1 cellular context compared by ENCODE assay signal in the genomic region with DNA sequence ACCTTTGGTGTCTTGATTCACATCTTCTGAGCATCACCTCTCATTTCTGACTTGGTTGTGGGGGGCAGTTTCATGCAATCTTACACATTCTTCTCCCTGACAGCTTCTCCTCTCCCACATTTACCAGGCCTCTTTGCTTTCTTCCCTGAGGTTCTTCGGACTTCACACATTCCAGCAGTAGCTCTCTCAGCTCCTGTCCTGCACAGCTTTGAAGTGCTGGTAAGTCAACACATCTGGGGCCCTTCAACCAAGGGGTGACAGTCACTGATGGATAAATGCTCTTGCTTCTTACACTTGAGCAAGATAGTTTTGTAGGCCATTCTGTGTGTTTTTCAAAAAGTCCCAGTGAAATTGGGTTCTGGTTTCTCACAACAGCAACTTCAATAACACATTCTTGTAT.
A peak's percentile ranks its signal among the peaks of the same experiment; 100 is the strongest.
TF ChIP-seq lines count a peak whose summit lies in the region.

No MANE protein-coding gene starts in this region.

TF ChIP-seq in HepG2, 621 proteins besides CTCF, POLR2A, EP300 and RAD21 (continued from another document):
- TF ChIP-seq, protein P1, sequence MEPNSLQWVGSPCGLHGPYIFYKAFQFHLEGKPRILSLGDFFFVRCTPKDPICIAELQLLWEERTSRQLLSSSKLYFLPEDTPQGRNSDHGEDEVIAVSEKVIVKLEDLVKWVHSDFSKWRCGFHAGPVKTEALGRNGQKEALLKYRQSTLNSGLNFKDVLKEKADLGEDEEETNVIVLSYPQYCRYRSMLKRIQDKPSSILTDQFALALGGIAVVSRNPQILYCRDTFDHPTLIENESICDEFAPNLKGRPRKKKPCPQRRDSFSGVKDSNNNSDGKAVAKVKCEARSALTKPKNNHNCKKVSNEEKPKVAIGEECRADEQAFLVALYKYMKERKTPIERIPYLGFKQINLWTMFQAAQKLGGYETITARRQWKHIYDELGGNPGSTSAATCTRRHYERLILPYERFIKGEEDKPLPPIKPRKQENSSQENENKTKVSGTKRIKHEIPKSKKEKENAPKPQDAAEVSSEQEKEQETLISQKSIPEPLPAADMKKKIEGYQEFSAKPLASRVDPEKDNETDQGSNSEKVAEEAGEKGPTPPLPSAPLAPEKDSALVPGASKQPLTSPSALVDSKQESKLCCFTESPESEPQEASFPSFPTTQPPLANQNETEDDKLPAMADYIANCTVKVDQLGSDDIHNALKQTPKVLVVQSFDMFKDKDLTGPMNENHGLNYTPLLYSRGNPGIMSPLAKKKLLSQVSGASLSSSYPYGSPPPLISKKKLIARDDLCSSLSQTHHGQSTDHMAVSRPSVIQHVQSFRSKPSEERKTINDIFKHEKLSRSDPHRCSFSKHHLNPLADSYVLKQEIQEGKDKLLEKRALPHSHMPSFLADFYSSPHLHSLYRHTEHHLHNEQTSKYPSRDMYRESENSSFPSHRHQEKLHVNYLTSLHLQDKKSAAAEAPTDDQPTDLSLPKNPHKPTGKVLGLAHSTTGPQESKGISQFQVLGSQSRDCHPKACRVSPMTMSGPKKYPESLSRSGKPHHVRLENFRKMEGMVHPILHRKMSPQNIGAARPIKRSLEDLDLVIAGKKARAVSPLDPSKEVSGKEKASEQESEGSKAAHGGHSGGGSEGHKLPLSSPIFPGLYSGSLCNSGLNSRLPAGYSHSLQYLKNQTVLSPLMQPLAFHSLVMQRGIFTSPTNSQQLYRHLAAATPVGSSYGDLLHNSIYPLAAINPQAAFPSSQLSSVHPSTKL (CRISPR knock-in tag; IDR thresholded peaks at IDR 0.05) = peak; percentile 21; the same call in 1 of the 2 replicates
- TF ChIP-seq, protein P2, sequence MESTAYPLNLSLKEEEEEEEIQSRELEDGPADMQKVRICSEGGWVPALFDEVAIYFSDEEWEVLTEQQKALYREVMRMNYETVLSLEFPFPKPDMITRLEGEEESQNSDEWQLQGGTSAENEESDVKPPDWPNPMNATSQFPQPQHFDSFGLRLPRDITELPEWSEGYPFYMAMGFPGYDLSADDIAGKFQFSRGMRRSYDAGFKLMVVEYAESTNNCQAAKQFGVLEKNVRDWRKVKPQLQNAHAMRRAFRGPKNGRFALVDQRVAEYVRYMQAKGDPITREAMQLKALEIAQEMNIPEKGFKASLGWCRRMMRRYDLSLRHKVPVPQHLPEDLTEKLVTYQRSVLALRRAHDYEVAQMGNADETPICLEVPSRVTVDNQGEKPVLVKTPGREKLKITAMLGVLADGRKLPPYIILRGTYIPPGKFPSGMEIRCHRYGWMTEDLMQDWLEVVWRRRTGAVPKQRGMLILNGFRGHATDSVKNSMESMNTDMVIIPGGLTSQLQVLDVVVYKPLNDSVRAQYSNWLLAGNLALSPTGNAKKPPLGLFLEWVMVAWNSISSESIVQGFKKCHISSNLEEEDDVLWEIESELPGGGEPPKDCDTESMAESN (CRISPR knock-in tag; conservative IDR thresholded peaks at IDR 0.05) = no peak
- TF ChIP-seq ZFX (CRISPR knock-in tag; IDR thresholded peaks at IDR 0.05; ENCODE audit: low read depth) = 0 out of 2 replicates have a peak, but pooled peaks have one; percentile 17
- TF ChIP-seq, protein P3, sequence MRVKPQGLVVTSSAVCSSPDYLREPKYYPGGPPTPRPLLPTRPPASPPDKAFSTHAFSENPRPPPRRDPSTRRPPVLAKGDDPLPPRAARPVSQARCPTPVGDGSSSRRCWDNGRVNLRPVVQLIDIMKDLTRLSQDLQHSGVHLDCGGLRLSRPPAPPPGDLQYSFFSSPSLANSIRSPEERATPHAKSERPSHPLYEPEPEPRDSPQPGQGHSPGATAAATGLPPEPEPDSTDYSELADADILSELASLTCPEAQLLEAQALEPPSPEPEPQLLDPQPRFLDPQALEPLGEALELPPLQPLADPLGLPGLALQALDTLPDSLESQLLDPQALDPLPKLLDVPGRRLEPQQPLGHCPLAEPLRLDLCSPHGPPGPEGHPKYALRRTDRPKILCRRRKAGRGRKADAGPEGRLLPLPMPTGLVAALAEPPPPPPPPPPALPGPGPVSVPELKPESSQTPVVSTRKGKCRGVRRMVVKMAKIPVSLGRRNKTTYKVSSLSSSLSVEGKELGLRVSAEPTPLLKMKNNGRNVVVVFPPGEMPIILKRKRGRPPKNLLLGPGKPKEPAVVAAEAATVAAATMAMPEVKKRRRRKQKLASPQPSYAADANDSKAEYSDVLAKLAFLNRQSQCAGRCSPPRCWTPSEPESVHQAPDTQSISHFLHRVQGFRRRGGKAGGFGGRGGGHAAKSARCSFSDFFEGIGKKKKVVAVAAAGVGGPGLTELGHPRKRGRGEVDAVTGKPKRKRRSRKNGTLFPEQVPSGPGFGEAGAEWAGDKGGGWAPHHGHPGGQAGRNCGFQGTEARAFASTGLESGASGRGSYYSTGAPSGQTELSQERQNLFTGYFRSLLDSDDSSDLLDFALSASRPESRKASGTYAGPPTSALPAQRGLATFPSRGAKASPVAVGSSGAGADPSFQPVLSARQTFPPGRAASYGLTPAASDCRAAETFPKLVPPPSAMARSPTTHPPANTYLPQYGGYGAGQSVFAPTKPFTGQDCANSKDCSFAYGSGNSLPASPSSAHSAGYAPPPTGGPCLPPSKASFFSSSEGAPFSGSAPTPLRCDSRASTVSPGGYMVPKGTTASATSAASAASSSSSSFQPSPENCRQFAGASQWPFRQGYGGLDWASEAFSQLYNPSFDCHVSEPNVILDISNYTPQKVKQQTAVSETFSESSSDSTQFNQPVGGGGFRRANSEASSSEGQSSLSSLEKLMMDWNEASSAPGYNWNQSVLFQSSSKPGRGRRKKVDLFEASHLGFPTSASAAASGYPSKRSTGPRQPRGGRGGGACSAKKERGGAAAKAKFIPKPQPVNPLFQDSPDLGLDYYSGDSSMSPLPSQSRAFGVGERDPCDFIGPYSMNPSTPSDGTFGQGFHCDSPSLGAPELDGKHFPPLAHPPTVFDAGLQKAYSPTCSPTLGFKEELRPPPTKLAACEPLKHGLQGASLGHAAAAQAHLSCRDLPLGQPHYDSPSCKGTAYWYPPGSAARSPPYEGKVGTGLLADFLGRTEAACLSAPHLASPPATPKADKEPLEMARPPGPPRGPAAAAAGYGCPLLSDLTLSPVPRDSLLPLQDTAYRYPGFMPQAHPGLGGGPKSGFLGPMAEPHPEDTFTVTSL (CRISPR knock-in tag; IDR thresholded peaks at IDR 0.05; ENCODE audit: borderline replicate concordance) = 0 out of 2 replicates have a peak, but pooled peaks have one; percentile 17
